In genomic region chrX:72018277-72019112, GRCh38 we compare ENCODE assay signal across 8 cellular contexts.
A peak's percentile ranks its signal among the peaks of the same experiment; 100 is the strongest.
DNase-seq lines count a peak whose midpoint lies in the region; ATAC-seq and TF ChIP-seq lines count a peak whose summit lies in the region.

No MANE protein-coding gene starts in this region.

- H3K36me3 Mint-ChIP-seq in endothelial cell (ENCODE audit: low read depth, unreplicated experiment) = no peaks in the 10 kb centered on the region

- intact Hi-C loops in mucosa of descending colon (cut with DNase I, micrococcal nuclease) = no loop called here

- peak overlapping the region; percentile 68 for H2AFZ ChIP-seq in ACC112 (ENCODE audit: low read length, unreplicated experiment)

- H3K27me3 Mint-ChIP-seq in endothelial cell (ENCODE audit: unreplicated experiment) = peaks cover 4% of the 10 kb centered on the region

- no peaks in the 10 kb centered on the region for H3K79me2 ChIP-seq in ACC112 (ENCODE audit: control insufficient read depth, insufficient read depth, low read length, unreplicated experiment)

- peak overlapping the region; percentile 57 for H3K4me3 ChIP-seq in ACC112 (ENCODE audit: low read depth, low read length)
- H3K4me3 ChIP-seq in mucosa of descending colon = no peak overlapping the region

- TF ChIP-seq CTCF in endothelial cell (IDR thresholded peaks at IDR 0.05; ENCODE audit: unreplicated experiment) = peak; percentile 77
- TF ChIP-seq CTCF in mucosa of descending colon (IDR thresholded peaks at IDR 0.05) = peak; percentile 59

- DNase-seq in NOMO-1 treated with DMSO at 0.1 percent for 48 hours (lab: John Stamatoyannopoulos, UW; ENCODE audit: unreplicated experiment) (peak; percentile 75), endothelial cell (ENCODE audit: low spot score) (peak; percentile 85), mucosa of descending colon (peak; percentile 78 to 88 (median 87))
- DNase-seq in activated CD8-positive, alpha-beta memory T cell treated with anti-CD3 and anti-CD28 coated beads, Interleukin-2, amount 50 U/mL, for 4 hours = peak; percentile 83
- peak; percentile 66 to 69 for DNase-seq in stimulated activated CD8-positive, alpha-beta memory T cell treated with anti-CD3 and anti-CD28 coated beads, Interleukin-2, amount 100 ng/mL, for 1 hour (ENCODE audit: low read depth in 2 of 2)

- H3K27ac Mint-ChIP-seq in endothelial cell (ENCODE audit: unreplicated experiment) = no peak overlapping the region

- no peaks in the 10 kb centered on the region for H3K9me3 Mint-ChIP-seq in endothelial cell (ENCODE audit: unreplicated experiment)

- H3K27me3 ChIP-seq in ACC112 (ENCODE audit: insufficient read depth, low read length) = no peaks in the 10 kb centered on the region

- no peaks in the 10 kb centered on the region for H3K4me1 ChIP-seq in ACC112 (ENCODE audit: control insufficient read depth, insufficient read depth, low read length, unreplicated experiment)
- H3K4me1 ChIP-seq in mucosa of descending colon (ENCODE audit: low read depth) = no peaks in the 10 kb centered on the region

- ATAC-seq in GM18517 (IDR thresholded peaks at IDR 0.05; ENCODE audit: unreplicated experiment) = peak; percentile 56
- ATAC-seq in HG03280 (IDR thresholded peaks at IDR 0.05; ENCODE audit: unreplicated experiment) = peak; percentile 75
- peak; percentile 98 for ATAC-seq in mucosa of descending colon

- H3K27ac ChIP-seq in ACC112 (ENCODE audit: low read depth, low read length) = no peak overlapping the region

- no peaks in the 10 kb centered on the region for H3K36me3 ChIP-seq in ACC112 (ENCODE audit: insufficient read depth, low read length)
- no peaks in the 10 kb centered on the region for H3K36me3 ChIP-seq in mucosa of descending colon (ENCODE audit: low read depth)

- H3K4me3 Mint-ChIP-seq in endothelial cell (ENCODE audit: unreplicated experiment) = no peak overlapping the region

- H3K4me1 Mint-ChIP-seq in endothelial cell (ENCODE audit: unreplicated experiment) = peaks cover 2% of the 10 kb centered on the region

- no peaks in the 10 kb centered on the region for H3K9me3 ChIP-seq in mucosa of descending colon
